ENCODE assay signal across 12 cellular contexts in the genomic region with DNA sequence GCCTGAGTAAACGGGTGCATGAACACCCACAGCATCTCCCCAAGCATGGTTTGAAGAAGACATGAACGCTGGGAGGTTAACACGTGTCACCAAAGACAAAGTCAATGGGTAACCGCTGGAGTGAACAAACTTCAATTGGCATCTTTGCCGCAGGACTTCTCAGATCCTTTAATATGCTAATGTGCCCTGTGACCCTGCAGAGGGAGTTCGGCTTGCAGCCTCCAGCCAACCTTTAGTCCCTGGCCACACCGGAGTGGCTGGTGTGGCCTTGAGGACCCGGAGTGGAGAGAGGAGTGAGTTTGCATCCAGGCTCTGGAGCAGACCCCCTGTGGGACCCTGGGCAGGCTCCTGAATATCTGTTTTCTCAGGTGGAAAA. TPM values are rescaled to one million over a fixed set of nuclear protein-coding genes. Genes with fewer than 3 reads are reported as not detected.
DNase-seq lines count a peak whose midpoint lies in the region; ATAC-seq and TF ChIP-seq lines count a peak whose summit lies in the region.
"Had no signal": no experiment of that assay in that cellular context is flagged by ENCODE, and none has a peak within 500 bp of the region (broad histone marks: within the 10 kb centered on the region; RNA-seq: fewer than 3 reads in every experiment).

No MANE protein-coding gene starts in this region.

- H3K36me3 ChIP-seq in H7 (replicated peaks; ENCODE audit: control insufficient read depth, insufficient read depth, low read length): no peaks in the 10 kb centered on the region

- intact Hi-C loops in left cardiac atrium (cut with DNase I): no loop called here

- ATAC-seq in left lobe of liver (peak; percentile 77), left cardiac atrium (no peak)

- DNase-seq in H7: peak; percentile 88
- no peak for DNase-seq in left lobe of liver (ENCODE audit: low spot score)
- DNase-seq in left cardiac atrium: no peak
- no peak for DNase-seq in GDM1 (lab: John Stamatoyannopoulos, UW)
- no peak for DNase-seq in iPS-NIHi11 (ENCODE audit: low spot score)
- DNase-seq in AG20443 (ENCODE audit: low spot score): no peak
- DNase-seq: Kasumi-1, NCI-H2029 treated with DMSO at 0.1 percent for 48 hours, NCI-H524 treated with DMSO at 0.1 percent for 48 hours had no signal

- H3K27ac ChIP-seq in VCaP: peak overlapping the region; percentile 54; the same call in 1 of the 2 replicates

- no peak for TF ChIP-seq CTCF in VCaP (conservative IDR thresholded peaks at IDR 0.05)

- H3K27me3 ChIP-seq in H7 (ENCODE audit: control insufficient read depth, insufficient read depth, low read length): peaks cover 3% of the 10 kb centered on the region; the same call in 1 of the 2 replicates

- no peak overlapping the region for H3K4me3 ChIP-seq in H7 (ENCODE audit: insufficient read depth, low read depth, low read length)

RNA-seq across cellular contexts. Expression of a gene that starts 57.0 kb away (rescaled TPM):
- 0.94 and 1.7 TPM in 2 replicates for total RNA-seq in H7 (2014; rRNA removed; shearing (Covaris generic))
- total RNA-seq in left lobe of liver (not detected), left cardiac atrium (1 to 10 TPM; 1.3 to 1.6 TPM)
- total RNA-seq: OCI-LY7, SK-MEL-5 had no signal
